1 cellular context compared by ENCODE assay signal in genomic region chr1:9179450-9179849, GRCh38.
TF ChIP-seq lines count a peak whose summit lies in the region.

No MANE protein-coding gene starts in this region.

TF ChIP-seq in endothelial cell of umbilical vein, 7 proteins besides CTCF, POLR2A, EP300 and RAD21 (continued from another document):
- TF ChIP-seq GATA2 (IDR thresholded peaks at IDR 0.05; ENCODE audit: insufficient read depth, insufficient read length, low read depth, low read length), result no peak
- no peak for TF ChIP-seq MAX (IDR thresholded peaks at IDR 0.05; ENCODE audit: insufficient read depth, insufficient read length)
TF ChIP-seq in endothelial cell of umbilical vein: peak in this region for 0.
